Comparison of ENCODE assay signal across 25 cellular contexts in genomic region chr20:63067721-63068560, GRCh38.
DNase-seq lines count a peak whose midpoint lies in the region; ATAC-seq, FAIRE-seq and TF ChIP-seq lines count a peak whose summit lies in the region.
"Had no signal": no experiment of that assay in that cellular context is flagged by ENCODE, and none has a peak within 500 bp of the region (broad histone marks: within the 10 kb centered on the region; RNA-seq: fewer than 3 reads in every experiment).

No MANE protein-coding gene starts in this region.

- TF ChIP-seq EP300 in H1 (IDR thresholded peaks at IDR 0.05; ENCODE audit: borderline replicate concordance in 1 of 2, low read depth in 2 of 2, low read length in 2 of 2) = no peak

- H3K4ac ChIP-seq in H1 (replicated peaks; ENCODE audit: insufficient read length, low read depth, low read length) = no peak overlapping the region

- H4K20me1 ChIP-seq in BLaER1 (peaks cover 8% of the 10 kb centered on the region; the same call in 1 of the 2 replicates), H1 (replicated peaks in 1 of 2; ENCODE audit: control insufficient read depth in 1 of 2, insufficient read depth in 2 of 2, low read length in 2 of 2) (no peaks in the 10 kb centered on the region)

- H3K18ac ChIP-seq in H1 (ENCODE audit: extremely low read depth, low read length) = no peak overlapping the region

- no peak overlapping the region for H3K56ac ChIP-seq in H1 (replicated peaks; ENCODE audit: insufficient read length, low read depth, low read length)

- CTCF ChIA-PET in H1 (lab: Charles Lee; ENCODE audit: partially characterized antibody) = interaction anchor here (2.1 kb wide), 1 partner anchor 12 kb away, joined by 5 read pairs; no protein-coding TSS in a partner anchor

- H3K9me3 ChIP-seq in BLaER1 = no peaks in the 10 kb centered on the region
- no peaks in the 10 kb centered on the region; a peak in 1 of 4 replicates for H3K9me3 ChIP-seq in H1 (ENCODE audit: insufficient read depth in 2 of 2, low read depth in 1 of 2, low read length in 1 of 2)

- no peak for TF ChIP-seq POLR2A in H1 (IDR thresholded peaks at IDR 0.05; ENCODE audit: control extremely low read depth in 1 of 2, low read depth in 2 of 2, low read length in 2 of 2)

- H3K79me2 ChIP-seq in H1 (ENCODE audit: control insufficient read depth in 1 of 2, insufficient read depth in 2 of 2, low read length in 2 of 2) = no peaks in the 10 kb centered on the region

- peaks cover 59% of the 10 kb centered on the region for H3K4me1 ChIP-seq in BLaER1
- peaks cover 0 to 6% (median 1%) of the 10 kb centered on the region in 4 experiments; a peak in 5 of 7 replicates for H3K4me1 ChIP-seq in H1 (replicated peaks in 1 of 4; ENCODE audit: control insufficient read depth in 3 of 4, insufficient read depth in 4 of 4, low read length in 3 of 4)

- TF ChIP-seq CTCF in H1 (IDR thresholded peaks at IDR 0.05; ENCODE audit: control extremely low read depth in 1 of 3, insufficient read depth in 1 of 3, low read depth in 1 of 3, low read length in 3 of 3) = no peak

- intact Hi-C loops in Right ventricle myocardium superior (cut with DNase I) = no loop called here
- intact Hi-C loops in Right ventricle myocardium inferior (cut with DNase I) = no loop called here
- intact Hi-C loops in posterior vena cava (cut with DNase I) = no loop called here

- no peak for TF ChIP-seq RAD21 in H1 (IDR thresholded peaks at IDR 0.05 in 1 of 2, conservative IDR thresholded peaks at IDR 0.05 in 1 of 2; ENCODE audit: low read depth in 2 of 2, low read length in 2 of 2)

- 0 out of 2 replicates have a peak overlapping the region, but pooled peaks have one; percentile 40 for H2BK15ac ChIP-seq in H1 (ENCODE audit: low read length)

- no peak overlapping the region for H2AFZ ChIP-seq in H1 (ENCODE audit: low read length)

- WGBS in H1 (ENCODE audit: extremely low coverage in 1 of 2, insufficient coverage in 1 of 2, insufficient read length in 1 of 2, insufficient replicate concordance in 2 of 2, low coverage in 1 of 2, low lambda C conversion rate in 2 of 2, missing lambda C conversion rate in 1 of 2), 2 experiments = 80% methylated on average over 26 of the region's 26 CpGs; no CpG with 5 or more reads in 1 of the 2 experiments

- H3K4me3 ChIP-seq in BLaER1 (no peak overlapping the region), H1 (ENCODE audit: extremely low read depth in 1 of 4, insufficient read depth in 2 of 4, low read depth in 3 of 4, low read length in 4 of 4) (no peak overlapping the region)

- no peak for FAIRE-seq in H1 (lab: Jason Lieb, UNC)
- FAIRE-seq: G401.6, GM18507, RCC 7860 had no signal

- H3K36me3 ChIP-seq in BLaER1 = no peaks in the 10 kb centered on the region
- no peaks in the 10 kb centered on the region for H3K36me3 ChIP-seq in H1 (ENCODE audit: control insufficient read depth in 2 of 4, insufficient read depth in 4 of 4, low read length in 3 of 4)

- POLR2A ChIA-PET in H1 (lab: Charles Lee; ENCODE audit: partially characterized antibody) = no interaction called here

- no peak overlapping the region for H2AK5ac ChIP-seq in H1 (ENCODE audit: low read depth, low read length)

- H3K23me2 ChIP-seq in H1 (ENCODE audit: low read depth, low read length) = peaks cover 3% of the 10 kb centered on the region; the same call in 1 of the 2 replicates

- no peak overlapping the region for H2BK12ac ChIP-seq in H1 (ENCODE audit: low read depth, low read length)

- H2BK5ac ChIP-seq in H1 (ENCODE audit: low read depth, low read length) = no peak overlapping the region

- H2BK20ac ChIP-seq in H1 (ENCODE audit: low read length) = no peak overlapping the region

- H3K79me1 ChIP-seq in H1 (ENCODE audit: low read depth, low read length) = no peaks in the 10 kb centered on the region

- no peak overlapping the region for H4K5ac ChIP-seq in H1 (ENCODE audit: insufficient read length, low read depth, low read length)

- no peak overlapping the region for H4K8ac ChIP-seq in H1 (ENCODE audit: extremely low read depth, insufficient read depth, low read length)

- H3K23ac ChIP-seq in H1 (ENCODE audit: insufficient read length) = no peak overlapping the region

- ATAC-seq in Right ventricle myocardium superior (ENCODE audit: poor library complexity) = no peak
- no peak for ATAC-seq in Right ventricle myocardium inferior
- ATAC-seq: HCT116 had no signal

- peak; percentile 15 for DNase-seq in Right ventricle myocardium superior
- DNase-seq in Right ventricle myocardium inferior (ENCODE audit: missing footprints) = no peak
- DNase-seq in H1 (ENCODE audit: low read depth in 1 of 2, low spot score in 2 of 2) = no peak
- DNase-seq in posterior vena cava (ENCODE audit: low spot score) = peak; percentile 49
- no peak for DNase-seq in LoVo (ENCODE audit: low spot score)
- no peak for DNase-seq in T-helper 9 cell
- no peak for DNase-seq in GM19240 (ENCODE audit: insufficient read length, low spot score)
- DNase-seq: ACHN, Calu3, GOT3, Karpas-422, NCI-H1417, NCI-H1694 treated with DMSO at 0.1 percent for 48 hours, NCI-H2081 treated with DMSO at 0.1 percent for 48 hours, NCI-H446, NCI-H526 treated with DMSO at 0.1 percent for 48 hours, OCI-M1, SHP77 had no signal

- H3K4me2 ChIP-seq in BLaER1 (peak overlapping the region; percentile 62; the same call in 1 of the 2 replicates), H1 (ENCODE audit: insufficient read depth in 1 of 2, low read depth in 2 of 2, low read length in 2 of 2) (no peak overlapping the region)

- H3K27ac ChIP-seq in BLaER1 (no peak overlapping the region), H1 (ENCODE audit: low read depth, low read length) (no peak overlapping the region)
- H3K27ac ChIP-seq: 22Rv1, C4-2B had no signal

- no peak overlapping the region for H2BK120ac ChIP-seq in H1 (replicated peaks; ENCODE audit: low read depth, low read length)

- no peak overlapping the region for H3K14ac ChIP-seq in H1 (ENCODE audit: insufficient read length)

- peaks cover 20% of the 10 kb centered on the region for H3K27me3 ChIP-seq in BLaER1
- H3K27me3 ChIP-seq in H1 (replicated peaks in 1 of 4; ENCODE audit: control insufficient read depth in 3 of 4, extremely low read depth in 1 of 4, insufficient read depth in 3 of 4, low read length in 3 of 4) = peaks cover 9 to 19% (median 17%) of the 10 kb centered on the region in 4 experiments

- H3K9ac ChIP-seq in BLaER1 (no peak overlapping the region), H1 (replicated peaks in 1 of 4; ENCODE audit: extremely low read depth in 1 of 4, low read depth in 3 of 4, low read length in 3 of 4) (no peak overlapping the region)

- H4K91ac ChIP-seq in H1 (replicated peaks; ENCODE audit: insufficient read length, low read length) = no peak overlapping the region

TF ChIP-seq in H1, 55 proteins besides CTCF, POLR2A, EP300 and RAD21:
- TF ChIP-seq JUN (IDR thresholded peaks at IDR 0.05; ENCODE audit: low read depth, low read length) (no peak), TBP (IDR thresholded peaks at IDR 0.05; ENCODE audit: low read depth, low read length) (no peak), SP2 (IDR thresholded peaks at IDR 0.05; ENCODE audit: low read length) (no peak), SIRT6 (IDR thresholded peaks at IDR 0.05; ENCODE audit: low read length) (no peak)

Comparison
In these comparisons a context has a peak if more than half of its experiments do, and no peak if none do; other contexts are left out.
1. DNase-seq: peak in Right ventricle myocardium superior (single experiment) and posterior vena cava (single experiment); none in Right ventricle myocardium inferior (single experiment), H1 (0 of 2), LoVo (single experiment), T-helper 9 cell (single experiment) and GM19240 (single experiment).